ENCODE assay signal across 1 cellular context in genomic region chr1:89929467-89930063, GRCh38.
TF ChIP-seq lines count a peak whose summit lies in the region.

No MANE protein-coding gene starts in this region.

TF ChIP-seq in H1, 55 proteins besides CTCF, POLR2A, EP300 and RAD21:
- TF ChIP-seq SIX5 (IDR thresholded peaks at IDR 0.05; ENCODE audit: low read depth, low read length) (0 out of 2 replicates have a peak, but pooled peaks have one; percentile 9), CHD7 (IDR thresholded peaks at IDR 0.05; ENCODE audit: insufficient replicate concordance, low read length) (no peak), CEBPB (IDR thresholded peaks at IDR 0.05; ENCODE audit: low read depth, low read length) (peak; percentile 66; the same call in 1 of the 2 replicates), CHD1 (IDR thresholded peaks at IDR 0.05; ENCODE audit: low read depth, low read length) (no peak), SP1 (IDR thresholded peaks at IDR 0.05; ENCODE audit: low read depth, low read length) (peak; percentile 71), USF2 (IDR thresholded peaks at IDR 0.05; ENCODE audit: low read length) (peak; percentile 49; the same call in 1 of the 2 replicates), TEAD4 (IDR thresholded peaks at IDR 0.05; ENCODE audit: low read depth, low read length) (peak; percentile 70; the same call in 1 of the 2 replicates), POU5F1 (IDR thresholded peaks at IDR 0.05; ENCODE audit: low read depth, low read length) (peak; percentile 97), YY1 (IDR thresholded peaks at IDR 0.05; ENCODE audit: low read depth, low read length) (0 out of 2 replicates have a peak, but pooled peaks have one; percentile 1), SP2 (IDR thresholded peaks at IDR 0.05; ENCODE audit: low read length) (no peak), CHD2 (IDR thresholded peaks at IDR 0.05; ENCODE audit: low read length) (peak; percentile 20; the same call in 1 of the 2 replicates), POLR2AphosphoS5 (IDR thresholded peaks at IDR 0.05; ENCODE audit: low read depth, low read length) (peak; percentile 73), ASH2L (IDR thresholded peaks at IDR 0.05; ENCODE audit: low read length) (peak; percentile 21), CREB1 (IDR thresholded peaks at IDR 0.05) (0 out of 2 replicates have a peak, but pooled peaks have one; percentile 10)
TF ChIP-seq in H1: peak in this region for 11.
